15 cellular contexts compared by ENCODE assay signal in genomic region chr9:75907863-75908262, GRCh38. TPM values are rescaled to one million over a fixed set of nuclear protein-coding genes. Genes with fewer than 3 reads are reported as not detected.
DNase-seq lines count a peak whose midpoint lies in the region; ATAC-seq, FAIRE-seq and TF ChIP-seq lines count a peak whose summit lies in the region.
"Had no signal": no experiment of that assay in that cellular context is flagged by ENCODE, and none has a peak within 500 bp of the region (broad histone marks: within the 10 kb centered on the region; RNA-seq: fewer than 3 reads in every experiment).

No MANE protein-coding gene starts in this region.

- no peaks in the 10 kb centered on the region; the same call in 1 of the 2 replicates for H3K9me2 ChIP-seq in PC-9 (ENCODE audit: insufficient read depth)

- H3K23ac ChIP-seq in H9 (ENCODE audit: insufficient read length, low read depth, low read length) = no peak overlapping the region

- no peak overlapping the region for H2BK5ac ChIP-seq in H9 (ENCODE audit: insufficient read length, low read length)

- FAIRE-seq in small intestine (lab: Jason Lieb, UNC) = no peak
- FAIRE-seq: K562 had no signal

- CTCF ChIA-PET in PC-9 (lab: Charles Lee) = no interaction called here

- intact Hi-C loops in PC-9 (cut with micrococcal nuclease; ENCODE audit: unreplicated experiment) = no loop called here

- H2AK5ac ChIP-seq in H9 (ENCODE audit: insufficient read length, low read length) = no peak overlapping the region

- H3K4me2 ChIP-seq in PC-9 = no peak overlapping the region
- no peak overlapping the region for H3K4me2 ChIP-seq in H9 (ENCODE audit: insufficient read depth, insufficient read length, low read length)

- no peaks in the 10 kb centered on the region for H3K23me2 ChIP-seq in H9 (ENCODE audit: insufficient read length, low read depth, low read length, poor library complexity, severe bottlenecking)

- ATAC-seq in HG03378 (IDR thresholded peaks at IDR 0.05; ENCODE audit: unreplicated experiment) (no peak), HG03139 (IDR thresholded peaks at IDR 0.05; ENCODE audit: unreplicated experiment) (no peak), GM19328 (IDR thresholded peaks at IDR 0.05; ENCODE audit: unreplicated experiment) (no peak)
- ATAC-seq: K562 had no signal

- H3K79me1 ChIP-seq in H9 (ENCODE audit: insufficient read depth, low read depth, low read length, poor library complexity, severe bottlenecking) = no peaks in the 10 kb centered on the region

- H2BK15ac ChIP-seq in H9 (ENCODE audit: low read depth, low read length) = no peak overlapping the region

- BruUV-seq in PC-9 (replicated peaks; lab: Mats Ljungman, UMichigan) = no TSS peak

- H4K5ac ChIP-seq in H9 (ENCODE audit: insufficient read length, low read depth, low read length) = no peak overlapping the region

- no peak overlapping the region for H3K14ac ChIP-seq in H9 (ENCODE audit: insufficient read depth, low read length)

- H3K79me2 ChIP-seq in PC-9 (ENCODE audit: low read depth) (peaks cover 61% of the 10 kb centered on the region), H9 (ENCODE audit: insufficient read depth, low read length) (peaks cover 10% of the 10 kb centered on the region; the same call in 1 of the 2 replicates)

- H2BK120ac ChIP-seq in H9 (ENCODE audit: low read depth, low read length, poor library complexity, severe bottlenecking) = no peak overlapping the region

- H3K27me3 Mint-ChIP-seq in H9 (ENCODE audit: low read depth) = no peaks in the 10 kb centered on the region
- H3K27me3 Mint-ChIP-seq: CD8-positive, alpha-beta memory T cell had no signal

- no peak overlapping the region for H3K56ac ChIP-seq in H9 (ENCODE audit: insufficient read length, low read depth, low read length)

- no peak overlapping the region for H2BK12ac ChIP-seq in H9 (ENCODE audit: insufficient read length, low read depth, low read length)

- no peak overlapping the region for H3K18ac ChIP-seq in H9 (ENCODE audit: insufficient read length, low read depth, low read length)

- no peak overlapping the region for H3T11ph ChIP-seq in H9 (ENCODE audit: low read length)

- no peak for DNase-seq in PC-9
- DNase-seq in small intestine = peak; percentile 91
- DNase-seq in H9 = no peak
- DNase-seq: C1 segment of cervical spinal cord; CD8-positive, alpha-beta memory T cell; DMS79 treated with DMSO at 0.1 percent for 48 hours; NCI-H1105 treated with DMSO at 0.1 percent for 48 hours; NCI-H1694 had no signal

- no peak overlapping the region for H3K4ac ChIP-seq in H9 (ENCODE audit: low read depth, low read length)

- TF ChIP-seq CTCF in PC-9 (conservative IDR thresholded peaks at IDR 0.05) (no peak), H9 (conservative IDR thresholded peaks at IDR 0.05) (no peak)

- POLR2A ChIA-PET in PC-9 (lab: Charles Lee; ENCODE audit: unreplicated experiment) = no interaction called here

- H4K91ac ChIP-seq in H9 (ENCODE audit: insufficient read length, low read depth, low read length) = no peak overlapping the region

- H3K9ac ChIP-seq in H9 (ENCODE audit: extremely low read depth, insufficient read length, low read length) = no peak overlapping the region

- no peak overlapping the region for H2BK20ac ChIP-seq in H9 (ENCODE audit: low read depth, low read length, poor library complexity, severe bottlenecking)

- no peaks in the 10 kb centered on the region for H3K9me3 Mint-ChIP-seq in H9

- H3K9me3 ChIP-seq in PC-9 (ENCODE audit: insufficient read depth, low read depth) = no peaks in the 10 kb centered on the region
- H3K9me3 ChIP-seq in esophagus (ENCODE audit: control insufficient read depth in 2 of 2, insufficient read depth in 1 of 2, low read depth in 1 of 2, low read length in 1 of 2) = no peaks in the 10 kb centered on the region
- H3K9me3 ChIP-seq in small intestine (ENCODE audit: control insufficient read depth, low read depth) = no peaks in the 10 kb centered on the region
- no peaks in the 10 kb centered on the region for H3K9me3 ChIP-seq in H9 (ENCODE audit: control insufficient read depth, low read depth, low read length)
- H3K9me3 ChIP-seq: Peyer's patch had no signal

- H3K4me3 Mint-ChIP-seq in H9 = no peak overlapping the region
- H3K4me3 Mint-ChIP-seq: CD8-positive, alpha-beta memory T cell had no signal

- peaks cover 13% of the 10 kb centered on the region for H3F3A ChIP-seq in PC-9 (ENCODE audit: insufficient read depth, low read depth)

- H3K36me3 ChIP-seq in PC-9 (ENCODE audit: low read depth) (no peaks in the 10 kb centered on the region), esophagus (ENCODE audit: control insufficient read depth in 2 of 2, insufficient read depth in 2 of 2, low read length in 1 of 2) (no peaks in the 10 kb centered on the region), small intestine (ENCODE audit: control insufficient read depth in 2 of 2, insufficient read depth in 2 of 2, low read length in 2 of 2) (peaks cover 0 to 2% of the 10 kb centered on the region in 2 donors)
- H3K36me3 ChIP-seq: HAP-1, Peyer's patch had no signal

- no peak overlapping the region for H4K8ac ChIP-seq in H9 (replicated peaks; ENCODE audit: insufficient read length, low read depth, low read length)

- H3K4me3 ChIP-seq in PC-9 (no peak overlapping the region), esophagus (ENCODE audit: low read depth in 1 of 2, low read length in 2 of 2) (no peak overlapping the region), small intestine (ENCODE audit: low read depth in 1 of 2, low read length in 2 of 2) (peak overlapping the region in 1 of 2 donors; percentile 32)
- H3K4me3 ChIP-seq: HAP-1, K562 had no signal

- H3K4me1 ChIP-seq in PC-9 (replicated peaks; ENCODE audit: insufficient read depth) = peaks cover 28% of the 10 kb centered on the region
- H3K4me1 ChIP-seq in esophagus (ENCODE audit: control insufficient read depth in 2 of 2, insufficient read depth in 2 of 2, low read length in 1 of 2) = no peaks in the 10 kb centered on the region
- peaks cover 10 to 11% of the 10 kb centered on the region in 2 donors for H3K4me1 ChIP-seq in small intestine (ENCODE audit: control insufficient read depth in 2 of 2, insufficient read depth in 1 of 2, low read depth in 1 of 2, low read length in 1 of 2)
- peaks cover 6% of the 10 kb centered on the region; the same call in 1 of the 2 replicates for H3K4me1 ChIP-seq in H9 (ENCODE audit: insufficient read depth, low read length)
- H3K4me1 ChIP-seq: HAP-1 had no signal

- H3K27me3 ChIP-seq in PC-9 (ENCODE audit: insufficient read depth, low read depth) = no peaks in the 10 kb centered on the region
- H3K27me3 ChIP-seq in esophagus (ENCODE audit: control insufficient read depth in 1 of 2, insufficient read depth in 2 of 2, low read length in 2 of 2) = no peaks in the 10 kb centered on the region
- no peaks in the 10 kb centered on the region for H3K27me3 ChIP-seq in small intestine (ENCODE audit: control insufficient read depth in 2 of 2, insufficient read depth in 2 of 2, low read length in 2 of 2)
- no peaks in the 10 kb centered on the region for H3K27me3 ChIP-seq in H9 (ENCODE audit: insufficient read depth, low read length)
- H3K27me3 ChIP-seq: Peyer's patch had no signal

- H3K36me3 Mint-ChIP-seq in H9 (ENCODE audit: insufficient read depth in 1 of 3, low read depth in 3 of 3) = no peaks in the 10 kb centered on the region; a peak in 1 of 7 replicates
- H3K36me3 Mint-ChIP-seq: CD8-positive, alpha-beta memory T cell had no signal

- WGBS in esophagus, 2 donors = 95 to 97% methylated on average over 3 of the region's 3 CpGs
- WGBS in small intestine, 3 donors = 73 to 88% (median 81%) methylated on average over 3 of the region's 3 CpGs
- WGBS in H9 (ENCODE audit: extremely low coverage, insufficient read length, low lambda C conversion rate) = no CpG with 5 or more reads among the region's 3 CpGs

- H3K27ac ChIP-seq in PC-9 = peak overlapping the region; percentile 18; the same call in 1 of the 2 replicates
- H3K27ac ChIP-seq in esophagus (ENCODE audit: low read depth in 2 of 2, low read length in 1 of 2) = peak overlapping the region; percentile 1 to 40
- peak overlapping the region; percentile 47 to 75 for H3K27ac ChIP-seq in small intestine (ENCODE audit: low read depth in 1 of 2, low read length in 1 of 2)
- H3K27ac ChIP-seq in H9 (ENCODE audit: insufficient read length, low read depth, low read length) = no peak overlapping the region

- H3K27ac Mint-ChIP-seq in H9 = no peak overlapping the region
- H3K27ac Mint-ChIP-seq: CD8-positive, alpha-beta memory T cell had no signal

- H3K4me1 Mint-ChIP-seq in H9 = peaks cover 13 to 18% of the 10 kb centered on the region in 2 experiments

- H2AFZ ChIP-seq in PC-9 (no peak overlapping the region), H9 (ENCODE audit: low read length) (no peak overlapping the region)

- H4K20me1 ChIP-seq in PC-9 (ENCODE audit: insufficient read depth) = no peaks in the 10 kb centered on the region
- H4K20me1 ChIP-seq in H9 (ENCODE audit: control insufficient read depth, insufficient read depth, insufficient read length) = no peaks in the 10 kb centered on the region

RNA-seq across cellular contexts. Expression of gene PCSK5, which starts 17.4 kb away (rescaled TPM):
- total RNA-seq in PC-9 (2021) (8.2 and 9.8 TPM in 2 replicates), H9 (2021) (6.3 and 7.5 TPM in 2 replicates)
- polyA plus RNA-seq in esophagus (1 to 10 TPM; 4.2 to 6.1 TPM), small intestine (10 to 100 TPM; 10.3 to 18.9 (median 14.3) TPM)
- total RNA-seq: K562 had no signal
- polyA plus RNA-seq: K562 had no signal
